Comparison of ENCODE assay signal across 32 cellular contexts in the genomic region with DNA sequence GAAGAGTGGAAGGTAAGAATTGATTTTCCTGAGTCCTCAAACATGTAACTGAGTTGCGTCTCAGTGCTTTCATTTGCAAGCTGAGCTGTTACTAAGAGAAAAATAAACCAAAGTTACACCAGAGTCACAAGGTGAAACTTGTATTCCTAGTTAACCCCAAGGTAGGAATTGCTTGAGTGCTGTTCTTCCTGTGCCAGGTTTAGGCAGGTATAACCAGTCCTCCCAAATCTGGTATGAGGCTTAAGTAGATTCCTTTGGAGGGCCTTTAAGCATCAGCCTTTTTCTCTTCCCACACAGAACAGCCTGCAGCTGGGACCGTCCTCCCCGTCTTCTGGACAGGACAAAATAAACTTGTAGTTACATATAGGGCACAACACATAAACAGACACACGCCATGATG. TPM values are rescaled to one million over a fixed set of nuclear protein-coding genes. Genes with fewer than 3 reads are reported as not detected.
"Had no signal": no experiment of that assay in that cellular context is flagged by ENCODE, and none has a peak within 500 bp of the region (broad histone marks: within the 10 kb centered on the region; RNA-seq: fewer than 3 reads in every experiment).

No MANE protein-coding gene starts in this region.

- H3K36me3 Mint-ChIP-seq: mesothelial cell of epicardium; naive B cell; stimulated activated effector memory CD8-positive, alpha-beta T cell treated with anti-CD3 and anti-CD28 coated beads, Interleukin-12 subunit alpha, Interleukin-12 subunit beta, amount 100 ng/mL, for 72 hours had no signal

- H3K4me3 Mint-ChIP-seq: mesothelial cell of epicardium; naive B cell; natural killer cell treated with Interleukin-12 subunit alpha and Interleukin-12 subunit beta and Interleukin-15 and Interleukin-18, amount 100 ng/mL, for 72 hours; stimulated activated effector memory CD8-positive, alpha-beta T cell treated with anti-CD3 and anti-CD28 coated beads, Interleukin-12 subunit alpha, Interleukin-12 subunit beta, amount 100 ng/mL, for 72 hours had no signal

- H3K27ac Mint-ChIP-seq: mesothelial cell of epicardium; naive B cell; natural killer cell treated with Interleukin-12 subunit alpha and Interleukin-12 subunit beta and Interleukin-15 and Interleukin-18, amount 100 ng/mL, for 72 hours; stimulated activated effector memory CD8-positive, alpha-beta T cell treated with anti-CD3 and anti-CD28 coated beads, Interleukin-12 subunit alpha, Interleukin-12 subunit beta, amount 100 ng/mL, for 72 hours had no signal

- H3K4me3 ChIP-seq: coronary artery, gastroesophageal sphincter, heart left ventricle, hepatocyte, lung, mucosa of descending colon, ovary, psoas muscle, sigmoid colon, stomach, testis, tibial nerve, upper lobe of right lung, uterus had no signal

- DNase-seq: dermis blood vessel endothelial cell; effector memory CD4-positive, alpha-beta T cell; erythroblast; heart left ventricle; kidney; mesenchymal stem cell; mucosa of descending colon; naive B cell; occipital lobe; ovary; posterior cingulate gyrus; psoas muscle; right cardiac atrium; sigmoid colon; stimulated activated CD4-positive, alpha-beta T cell treated with anti-CD3 and anti-CD28 coated beads, Interleukin-2, amount 100 ng/mL, for 24 hours; stimulated activated CD4-positive, alpha-beta T cell treated with anti-CD3 and anti-CD28 coated beads, Interleukin-4, amount 100 ng/mL, for 24 hours; stimulated activated naive CD4-positive, alpha-beta T cell treated with Interleukin-2 at 50 U/mL for 16 hours; stomach; testis; upper lobe of right lung; uterus had no signal

- H3K4me1 Mint-ChIP-seq: stimulated activated effector memory CD8-positive, alpha-beta T cell treated with anti-CD3 and anti-CD28 coated beads, Interleukin-12 subunit alpha, Interleukin-12 subunit beta, amount 100 ng/mL, for 72 hours had no signal

- H3K4me1 ChIP-seq: foreskin keratinocyte, psoas muscle, uterus had no signal

- H3K9me3 ChIP-seq: gastroesophageal sphincter, heart left ventricle, mucosa of descending colon, ovary, psoas muscle, sigmoid colon, stomach, testis, tibial nerve, upper lobe of right lung, uterus had no signal

- H3K79me2 ChIP-seq: hepatocyte had no signal

- H3K27ac ChIP-seq: coronary artery, foreskin keratinocyte, gastroesophageal sphincter, heart left ventricle, hepatocyte, ovary, psoas muscle, sigmoid colon, stomach, testis, tibial nerve, upper lobe of right lung, uterus had no signal

- ATAC-seq: foreskin keratinocyte; gastroesophageal sphincter; heart left ventricle; left lobe of liver; mucosa of descending colon; natural killer cell treated with Interleukin-12 subunit alpha and Interleukin-12 subunit beta and Interleukin-15 and Interleukin-18, amount 100 ng/mL, for 72 hours; psoas muscle; right cardiac atrium; stimulated activated effector memory CD8-positive, alpha-beta T cell treated with anti-CD3 and anti-CD28 coated beads, Interleukin-12 subunit alpha, Interleukin-12 subunit beta, amount 100 ng/mL, for 72 hours; upper lobe of right lung had no signal

- H2AFZ ChIP-seq: hepatocyte had no signal

- H3K4me2 ChIP-seq: hepatocyte had no signal

- H3K27me3 ChIP-seq: gastroesophageal sphincter, ovary, sigmoid colon, testis, tibial nerve, uterus had no signal

- H3K9me3 Mint-ChIP-seq: mesothelial cell of epicardium; natural killer cell treated with Interleukin-12 subunit alpha and Interleukin-12 subunit beta and Interleukin-15 and Interleukin-18, amount 100 ng/mL, for 72 hours had no signal

- H3K36me3 ChIP-seq: gastroesophageal sphincter, heart left ventricle, ovary, sigmoid colon, stomach, tibial nerve, upper lobe of right lung, uterus had no signal

RNA-seq across cellular contexts. Expression of gene BTC, which starts 2.3 kb away (rescaled TPM):
- total RNA-seq: endothelial cell of umbilical vein; natural killer cell treated with Interleukin-12 subunit alpha and Interleukin-12 subunit beta and Interleukin-15 and Interleukin-18, amount 100 ng/mL, for 72 hours had no signal
